Comparison of ENCODE assay signal across 8 cellular contexts in genomic region chr1:54764132-54764921, GRCh38. TPM values are rescaled to one million over a fixed set of nuclear protein-coding genes. Genes with fewer than 3 reads are reported as not detected.
DNase-seq lines count a peak whose midpoint lies in the region; ATAC-seq and TF ChIP-seq lines count a peak whose summit lies in the region.

TSS of gene PARS2 (minus strand) at chr1:54764523. CDS start at chr1:54759161, 5,362 bp downstream.

- peak; percentile 94 to 99 (median 97) for DNase-seq in CD4-positive, CD25-positive, alpha-beta regulatory T cell
- peak; percentile 100 for DNase-seq in NCI-H774 (lab: John Stamatoyannopoulos, UW)
- peak; percentile 97 for DNase-seq in activated CD4-positive, alpha-beta T cell treated with anti-CD3 and anti-CD28 coated beads, Interleukin-2, amount 50 U/mL, for 48 hours
- DNase-seq in dorsolateral prefrontal cortex, result peak; percentile 87 to 97 (median 96)
- DNase-seq in stimulated activated CD4-positive, alpha-beta T cell treated with anti-CD3 and anti-CD28 coated beads, Interleukin-4, amount 100 ng/mL, for 1 hour, result peak; percentile 97

- peak; percentile 96 for ATAC-seq in CD4-positive, CD25-positive, alpha-beta regulatory T cell (ENCODE audit: low read depth in 2 of 2)
- ATAC-seq in GM19438 (IDR thresholded peaks at IDR 0.05; ENCODE audit: low read depth, unreplicated experiment), result peak; percentile 97
- peak; percentile 94 for ATAC-seq in HG03571 (IDR thresholded peaks at IDR 0.05; ENCODE audit: unreplicated experiment)

- TF ChIP-seq RAD21 in liver (IDR thresholded peaks at IDR 0.05), result peak in 1 of 2 donors; percentile 29

- peak within 1 kb of the TSS; percentile 50 to 82 for H3K9ac ChIP-seq in liver (ENCODE audit: low read depth in 1 of 2, low read length in 2 of 2)

- WGBS in liver, result under 1% methylated on average over 57 of the region's 57 CpGs

- peaks cover 10 to 38% (median 22%) of the 10 kb centered on the region in 4 donors for H3K4me1 Mint-ChIP-seq in CD4-positive, CD25-positive, alpha-beta regulatory T cell

- H3K9me3 ChIP-seq in CD4-positive, CD25-positive, alpha-beta regulatory T cell (ENCODE audit: control insufficient read depth in 2 of 2, low read length in 2 of 2), result no peaks in the 10 kb centered on the region
- no peaks in the 10 kb centered on the region for H3K9me3 ChIP-seq in liver (ENCODE audit: control insufficient read depth in 4 of 4, low read length in 3 of 4)

- peak within 1 kb of the TSS; percentile 74 for H3K27ac ChIP-seq in CD4-positive, CD25-positive, alpha-beta regulatory T cell (ENCODE audit: insufficient read depth, low read length, poor library complexity, severe bottlenecking)
- H3K27ac ChIP-seq in dorsolateral prefrontal cortex (peak within 1 kb of the TSS in 48 of 59 donors; percentile 21 to 87 (median 60)), liver (ENCODE audit: low read depth in 1 of 2, low read length in 2 of 2) (peak within 1 kb of the TSS; percentile 49 to 52)

- H3K27me3 Mint-ChIP-seq in CD4-positive, CD25-positive, alpha-beta regulatory T cell, result no peaks in the 10 kb centered on the region

- H3K4me1 ChIP-seq in CD4-positive, CD25-positive, alpha-beta regulatory T cell (ENCODE audit: control insufficient read depth, insufficient read depth, low read length, poor library complexity, severe bottlenecking), result peaks cover 11% of the 10 kb centered on the region
- H3K4me1 ChIP-seq in liver (ENCODE audit: control insufficient read depth in 4 of 4, insufficient read depth in 4 of 4, low read length in 3 of 4), result peaks cover 0 to 15% (median 9%) of the 10 kb centered on the region in 4 donors

- H3K27ac Mint-ChIP-seq in CD4-positive, CD25-positive, alpha-beta regulatory T cell, result peak within 1 kb of the TSS; percentile 77 to 89 (median 80)

- no peaks in the 10 kb centered on the region for H3K36me3 ChIP-seq in CD4-positive, CD25-positive, alpha-beta regulatory T cell (ENCODE audit: control insufficient read depth, insufficient read depth, low read length)
- H3K36me3 ChIP-seq in liver (ENCODE audit: control insufficient read depth in 4 of 4, insufficient read depth in 3 of 4, low read depth in 1 of 4, low read length in 3 of 4), result no peaks in the 10 kb centered on the region

- H3K9me3 Mint-ChIP-seq in CD4-positive, CD25-positive, alpha-beta regulatory T cell, result no peaks in the 10 kb centered on the region

- H3K27me3 ChIP-seq in CD4-positive, CD25-positive, alpha-beta regulatory T cell (ENCODE audit: control insufficient read depth, insufficient read depth, low read length), result no peaks in the 10 kb centered on the region
- H3K27me3 ChIP-seq in dorsolateral prefrontal cortex, result no peaks in the 10 kb centered on the region
- no peaks in the 10 kb centered on the region for H3K27me3 ChIP-seq in liver (ENCODE audit: control insufficient read depth in 4 of 4, insufficient read depth in 4 of 4, low read length in 3 of 4)

- peak within 1 kb of the TSS; percentile 87 to 97 (median 94) for H3K4me3 Mint-ChIP-seq in CD4-positive, CD25-positive, alpha-beta regulatory T cell

- peak within 1 kb of the TSS; percentile 96 for H3K4me3 ChIP-seq in CD4-positive, CD25-positive, alpha-beta regulatory T cell (ENCODE audit: low read depth, low read length)
- peak within 1 kb of the TSS; percentile 68 to 99 (median 89) for H3K4me3 ChIP-seq in dorsolateral prefrontal cortex
- peak within 1 kb of the TSS; percentile 67 to 83 (median 75) for H3K4me3 ChIP-seq in liver (ENCODE audit: low read depth in 1 of 3, low read length in 3 of 3)

- TF ChIP-seq CTCF in dorsolateral prefrontal cortex (IDR thresholded peaks at IDR 0.05 in 54 of 56, conservative IDR thresholded peaks at IDR 0.05 in 2 of 56; ENCODE audit: low read depth in 1 of 56, partially characterized antibody in 56 of 56) (peak in 25 of 56 donors; percentile 9 to 57 (median 27)), liver (IDR thresholded peaks at IDR 0.05; ENCODE audit: low read depth, low read length, missing input control) (no peak)

- intact Hi-C loops in dorsolateral prefrontal cortex (cut with DNase I), result loop anchor here (1.0 to 10.0 kb wide), 5 partner anchors 47 to 930 kb away; partner anchors contain the start of genes TTC4 (in 2 of the 2), ACOT11 (in 1 of the 2), DHCR24 (in 1 of the 2) and NDC1 (in 1 of the 2)

- peaks cover under 1% of the 10 kb centered on the region for H3K36me3 Mint-ChIP-seq in CD4-positive, CD25-positive, alpha-beta regulatory T cell

TF ChIP-seq in liver, 16 proteins besides CTCF, POLR2A, EP300 and RAD21:
- TF ChIP-seq ZBTB33 (IDR thresholded peaks at IDR 0.05) (peak; percentile 58), YY1 (IDR thresholded peaks at IDR 0.05) (peak; percentile 39), MAX (IDR thresholded peaks at IDR 0.05) (peak; percentile 71), REST (IDR thresholded peaks at IDR 0.05) (peak; percentile 39), RXRA (IDR thresholded peaks at IDR 0.05) (peak; percentile 19 to 27), ATF3 (IDR thresholded peaks at IDR 0.05) (no peak), HNF4G (IDR thresholded peaks at IDR 0.05) (no peak), JUND (IDR thresholded peaks at IDR 0.05) (peak; percentile 15 to 37), FOXA1 (IDR thresholded peaks at IDR 0.05) (peak; percentile 75), SP1 (IDR thresholded peaks at IDR 0.05) (peak; percentile 95), GABPA (IDR thresholded peaks at IDR 0.05 in 1 of 2, conservative IDR thresholded peaks at IDR 0.05 in 1 of 2) (peak; percentile 93 to 98), TAF1 (conservative IDR thresholded peaks at IDR 0.05) (no peak), NR2F2 (IDR thresholded peaks at IDR 0.05) (peak; percentile 15), HNF4A (conservative IDR thresholded peaks at IDR 0.05) (no peak), EGR1 (IDR thresholded peaks at IDR 0.05; ENCODE audit: low read depth in 2 of 2) (peak; percentile 70 to 76), FOXA2 (IDR thresholded peaks at IDR 0.05) (peak; percentile 82)

RNA-seq across cellular contexts. Expression of gene PARS2, which starts in this region (rescaled TPM):
- total RNA-seq in CD4-positive, CD25-positive, alpha-beta regulatory T cell, result 0.49 TPM
- 1 to 10 TPM; 2.9 to 5.6 (median 3.6) TPM for polyA plus RNA-seq in CD4-positive, CD25-positive, alpha-beta regulatory T cell
- 1 to 10 TPM; 2.5 to 7.0 (median 4.9) TPM for total RNA-seq in dorsolateral prefrontal cortex
- 1 to 10 TPM; 3.1 to 3.4 TPM for total RNA-seq in liver
- polyA plus RNA-seq in liver, result 1 to 10 TPM; 2.1 to 4.1 TPM

Comparison
In these comparisons a context has a peak if more than half of its experiments do, and no peak if none do; other contexts are left out.
1. Peak in every context shown above with its lines: DNase-seq, ATAC-seq, H3K4me3 ChIP-seq and H3K27ac ChIP-seq.